ENCODE assay signal across 8 cellular contexts in genomic region chr12:55974308-55974724, GRCh38. TPM values are rescaled to one million over a fixed set of nuclear protein-coding genes. Genes with fewer than 3 reads are reported as not detected.
A peak's percentile ranks its signal among the peaks of the same experiment; 100 is the strongest.
DNase-seq lines count a peak whose midpoint lies in the region; ATAC-seq and TF ChIP-seq lines count a peak whose summit lies in the region.

No MANE protein-coding gene starts in this region.

- ATAC-seq in GM19025 (IDR thresholded peaks at IDR 0.05; ENCODE audit: low read depth, unreplicated experiment), result peak; percentile 3
- peak; percentile 29 for ATAC-seq in HG03354 (IDR thresholded peaks at IDR 0.05; ENCODE audit: poor library complexity, severe bottlenecking, unreplicated experiment)

- TF ChIP-seq CTCF in C4-2B (conservative IDR thresholded peaks at IDR 0.05) (no peak), dorsolateral prefrontal cortex (IDR thresholded peaks at IDR 0.05 in 54 of 56, conservative IDR thresholded peaks at IDR 0.05 in 2 of 56; ENCODE audit: low read depth in 1 of 56, partially characterized antibody in 56 of 56) (no peak), thyroid gland (IDR thresholded peaks at IDR 0.05) (no peak)

- 1% methylated on average over 15 of the region's 15 CpGs for WGBS in thyroid gland, 2 donors

- peak overlapping the region; percentile 94 for H3K27ac ChIP-seq in C4-2B
- H3K27ac ChIP-seq in dorsolateral prefrontal cortex, result peak overlapping the region in 58 of 59 donors; percentile 58 to 98 (median 92)
- peak overlapping the region; percentile 82 to 96 (median 90) for H3K27ac ChIP-seq in thyroid gland

- no peaks in the 10 kb centered on the region for H3K9me3 ChIP-seq in thyroid gland

- intact Hi-C loops in dorsolateral prefrontal cortex (cut with DNase I) (loop anchor here (5.0 kb wide), 1 partner anchor 42 kb away; the partner anchor contains the start of gene DGKA (in 2 of the 2)), thyroid gland (cut with DNase I) (no loop called here)

- H3K27me3 ChIP-seq in dorsolateral prefrontal cortex (no peaks in the 10 kb centered on the region), thyroid gland (no peaks in the 10 kb centered on the region)

- H3K4me3 ChIP-seq in dorsolateral prefrontal cortex, result peak overlapping the region; percentile 69 to 100 (median 98)
- H3K4me3 ChIP-seq in thyroid gland (replicated peaks in 1 of 3), result peak overlapping the region; percentile 86 to 100 (median 100)

- H3K4me1 ChIP-seq in thyroid gland, result peaks cover 12 to 20% of the 10 kb centered on the region in 2 donors

- TF ChIP-seq POLR2A in thyroid gland (IDR thresholded peaks at IDR 0.05), result no peak

- DNase-seq in RPMI8226 (peak; percentile 52), dorsolateral prefrontal cortex (no peak), medulla oblongata (ENCODE audit: extremely low spot score) (peak; percentile 25), thyroid gland (peak; percentile 63 to 66), ecto neural progenitor cell (ENCODE audit: low spot score) (no peak)

- H3K36me3 ChIP-seq in thyroid gland, result no peaks in the 10 kb centered on the region

RNA-seq across cellular contexts. Expression of gene RAB5B, which starts 0.4 kb away (rescaled TPM):
- total RNA-seq in dorsolateral prefrontal cortex (100 to 1,000 TPM; 148 to 223 (median 185) TPM), thyroid gland (100 to 1,000 TPM; 104 to 119 (median 107) TPM)

RNA-seq across cellular contexts. Expression of gene CDK2, which starts 7.7 kb away (rescaled TPM):
- total RNA-seq in dorsolateral prefrontal cortex (10 to 100 TPM in 16 of 120 experiments, 1 to 10 TPM in 104; 2.0 to 21.4 (median 6.5) TPM), thyroid gland (10 to 100 TPM; 13.9 to 17.2 (median 15.8) TPM)

RNA-seq across cellular contexts. Expression of gene PMEL, which starts 8.5 kb away (rescaled TPM):
- total RNA-seq in dorsolateral prefrontal cortex (1 to 10 TPM in 5 of 120 experiments, under 1 TPM in 17, not detected in 98; 0.25 to 1.7 (median 0.76) TPM), thyroid gland (1 to 10 TPM; 1.7 to 5.8 (median 3.0) TPM)

RNA-seq across cellular contexts. Expression of gene SUOX, which starts 22.8 kb away (rescaled TPM):
- total RNA-seq in dorsolateral prefrontal cortex, result 10 to 100 TPM; 19.5 to 39.8 (median 28.4) TPM
- total RNA-seq in thyroid gland, result 10 to 100 TPM; 18.7 to 36.8 (median 36.2) TPM

RNA-seq across cellular contexts. Expression of gene DGKA, which starts 43.4 kb away (rescaled TPM):
- total RNA-seq in dorsolateral prefrontal cortex, result 10 to 100 TPM; 23.7 to 83.8 (median 48.3) TPM
- 10 to 100 TPM; 20.6 to 55.9 (median 28.7) TPM for total RNA-seq in thyroid gland

Comparison
In these comparisons a context has a peak if more than half of its experiments do, and no peak if none do; other contexts are left out.
1. DNase-seq: peak in RPMI8226 (single experiment), medulla oblongata (single experiment) and thyroid gland (2 of 2); none in dorsolateral prefrontal cortex (0 of 10) and ecto neural progenitor cell (single experiment).
2. Peak in every context shown above with its lines, with median percentiles within 50 percentile points of each other: H3K27ac ChIP-seq.